ENCODE assay signal across 8 cellular contexts in the genomic region with DNA sequence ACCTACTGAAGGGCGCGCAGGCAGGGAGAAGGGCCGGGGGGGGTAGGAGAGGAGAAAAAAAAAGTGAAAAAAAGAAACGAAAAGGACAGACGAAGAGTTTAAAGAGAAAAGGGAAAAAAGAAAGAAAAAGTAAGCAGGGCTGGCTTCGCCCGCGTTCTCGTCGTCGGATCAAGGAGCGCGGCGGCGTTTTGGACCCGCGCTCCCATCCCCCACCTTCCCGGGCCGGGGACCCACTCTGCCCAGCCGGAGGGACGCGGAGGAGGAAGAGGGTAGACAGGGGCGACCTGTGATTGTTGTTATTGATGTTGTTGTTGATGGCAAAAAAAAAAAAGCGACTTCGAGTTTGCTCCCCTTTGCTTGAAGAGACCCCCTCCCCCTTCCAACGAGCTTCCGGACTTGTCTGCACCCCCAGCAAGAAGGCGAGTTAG. TPM values are rescaled to one million over a fixed set of nuclear protein-coding genes. Genes with fewer than 3 reads are reported as not detected.
DNase-seq lines count a peak whose midpoint lies in the region; ATAC-seq, FAIRE-seq and TF ChIP-seq lines count a peak whose summit lies in the region.

No MANE protein-coding gene starts in this region.

- no peak for ATAC-seq in GM21619 (IDR thresholded peaks at IDR 0.05; ENCODE audit: unreplicated experiment)

- H3K4me1 ChIP-seq in OCI-LY1 (ENCODE audit: insufficient read depth, low read length, severe bottlenecking) (peaks cover 23% of the 10 kb centered on the region), osteoblast (ENCODE audit: insufficient read depth, low read length) (peaks cover 16% of the 10 kb centered on the region)

- H3K4me2 ChIP-seq in OCI-LY1 (ENCODE audit: low read length): peak overlapping the region; percentile 51
- H3K4me2 ChIP-seq in osteoblast (ENCODE audit: insufficient read depth, low read length): peak overlapping the region; percentile 88

- no peaks in the 10 kb centered on the region for H4K20me1 ChIP-seq in OCI-LY1 (ENCODE audit: insufficient read depth, low read length)
- H4K20me1 ChIP-seq in osteoblast (ENCODE audit: insufficient read depth, low read length): peaks cover 10% of the 10 kb centered on the region

- H3K79me2 ChIP-seq in OCI-LY1 (ENCODE audit: insufficient read depth, low read length) (no peaks in the 10 kb centered on the region), osteoblast (ENCODE audit: insufficient read depth, low read length) (peaks cover 39% of the 10 kb centered on the region)

- TF ChIP-seq CTCF in OCI-LY1 (IDR thresholded peaks at IDR 0.05; ENCODE audit: low read length): no peak
- no peak for TF ChIP-seq CTCF in epithelial cell of esophagus (IDR thresholded peaks at IDR 0.05; ENCODE audit: insufficient read depth, low read depth, low read length, missing control alignments)
- TF ChIP-seq CTCF in osteoblast (IDR thresholded peaks at IDR 0.05; ENCODE audit: extremely low read depth, low read depth, low read length): no peak

- H3K27ac ChIP-seq in OCI-LY1 (ENCODE audit: low read depth, low read length, poor library complexity, severe bottlenecking): no peak overlapping the region
- peak overlapping the region; percentile 87 for H3K27ac ChIP-seq in osteoblast (ENCODE audit: low read depth, low read length)

- FAIRE-seq in HTR-8/SVneo (lab: Jason Lieb, UNC): no peak

- DNase-seq in NCI-H1417 (lab: John Stamatoyannopoulos, UW): peak; percentile 49 to 75 (median 60)
- no peak for DNase-seq in NCI-H1417 treated with DMSO at 0.1 percent for 48 hours (lab: John Stamatoyannopoulos, UW)
- DNase-seq in epithelial cell of esophagus (ENCODE audit: low read depth): no peak
- peak; percentile 86 for DNase-seq in osteoblast (ENCODE audit: insufficient read length, low spot score, missing footprints)
- no peak for DNase-seq in iPS-NIHi11 (ENCODE audit: low spot score)
- no peak for DNase-seq in HTR-8/SVneo (ENCODE audit: insufficient read length, low spot score)

- H3K36me3 ChIP-seq in OCI-LY1 (ENCODE audit: insufficient read depth, low read length): peaks cover 34% of the 10 kb centered on the region
- H3K36me3 ChIP-seq in osteoblast (ENCODE audit: insufficient read depth, low read length): no peaks in the 10 kb centered on the region

- H3K4me3 ChIP-seq in OCI-LY1 (ENCODE audit: low read depth, low read length, poor library complexity, severe bottlenecking) (peak overlapping the region; percentile 77), epithelial cell of esophagus (ENCODE audit: low read length) (peak overlapping the region; percentile 87), osteoblast (ENCODE audit: insufficient read depth, low read length) (peak overlapping the region; percentile 94)

- H2AFZ ChIP-seq in OCI-LY1 (ENCODE audit: low read length) (no peak overlapping the region), osteoblast (ENCODE audit: low read length) (peak overlapping the region; percentile 84)

- no peaks in the 10 kb centered on the region for H3K9me2 ChIP-seq in OCI-LY1 (ENCODE audit: low read depth, low read length)

- no peak overlapping the region for H3K9ac ChIP-seq in OCI-LY1 (ENCODE audit: low read length)

- H3F3A ChIP-seq in OCI-LY1 (ENCODE audit: insufficient read depth, low read length): 0 out of 2 replicates have a peak, but pooled peaks cover 5% of the 10 kb centered on the region

- peaks cover 5% of the 10 kb centered on the region; the same call in 1 of the 2 replicates for H3K9me3 ChIP-seq in OCI-LY1 (ENCODE audit: low read length)
- no peaks in the 10 kb centered on the region for H3K9me3 ChIP-seq in osteoblast (ENCODE audit: low read depth, low read length)

- H3K27me3 ChIP-seq in OCI-LY1 (ENCODE audit: insufficient read depth, low read length) (no peaks in the 10 kb centered on the region), osteoblast (ENCODE audit: insufficient read depth, low read length) (peaks cover 3% of the 10 kb centered on the region)

RNA-seq across cellular contexts. Expression of a gene that starts 2.4 kb away (rescaled TPM):
- 77.5 and 81.1 TPM in 2 replicates for total RNA-seq in osteoblast

Comparison
In these comparisons a context has a peak if more than half of its experiments do, and no peak if none do; other contexts are left out.
1. DNase-seq: peak in NCI-H1417 (3 of 3) and osteoblast (single experiment); none in NCI-H1417 treated with DMSO at 0.1 percent for 48 hours (single experiment), epithelial cell of esophagus (single experiment), iPS-NIHi11 (single experiment) and HTR-8/SVneo (single experiment).
2. Peak in every context shown above with its lines, with median percentiles within 50 percentile points of each other: H3K4me3 ChIP-seq.